8 cellular contexts compared by ENCODE assay signal in the genomic region with DNA sequence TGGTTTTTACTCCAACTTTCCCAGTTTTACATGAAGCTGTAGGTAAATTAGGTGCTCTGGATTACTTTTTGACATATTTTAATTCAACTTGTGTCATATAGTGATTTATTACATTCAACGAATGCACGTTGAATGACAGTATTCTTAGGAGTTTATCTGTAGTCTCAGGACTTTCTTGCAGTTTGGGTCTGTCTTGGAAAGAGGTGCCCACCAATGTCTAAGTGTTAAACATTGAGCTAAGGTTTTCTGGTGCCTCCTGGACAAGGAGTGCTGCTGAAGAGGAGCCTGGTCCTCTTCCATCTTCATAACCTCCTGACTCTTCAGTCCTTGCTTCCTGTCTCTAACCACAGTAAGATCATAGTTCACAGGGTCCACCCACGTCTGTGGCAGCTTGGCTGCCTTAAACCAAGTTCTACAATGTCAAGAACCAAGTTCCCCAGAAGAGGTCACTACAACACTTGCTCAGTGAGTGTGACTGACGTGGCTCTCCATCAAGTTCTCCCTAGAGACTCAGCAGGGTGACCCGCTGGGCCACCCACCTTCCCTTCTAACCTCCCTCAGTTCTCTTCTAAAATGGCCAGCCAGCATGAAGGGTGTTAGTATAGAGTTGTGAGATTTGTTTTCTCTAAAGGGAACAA. TPM values are rescaled to one million over a fixed set of nuclear protein-coding genes. Genes with fewer than 3 reads are reported as not detected.
A peak's percentile ranks its signal among the peaks of the same experiment; 100 is the strongest.
DNase-seq lines count a peak whose midpoint lies in the region; ATAC-seq and TF ChIP-seq lines count a peak whose summit lies in the region.

No MANE protein-coding gene starts in this region.

- peaks cover 13% of the 10 kb centered on the region for H3K4me1 Mint-ChIP-seq in Calu3 (ENCODE audit: low read depth, unreplicated experiment)
- H3K4me1 Mint-ChIP-seq in activated CD4-positive, alpha-beta memory T cell treated with anti-CD3 and anti-CD28 coated beads for 36 hours (ENCODE audit: low read depth) = peaks cover 14% of the 10 kb centered on the region

- ATAC-seq in GM19043 (IDR thresholded peaks at IDR 0.05; ENCODE audit: low read depth, unreplicated experiment) (peak; percentile 97), HG03095 (IDR thresholded peaks at IDR 0.05; ENCODE audit: unreplicated experiment) (peak; percentile 98), sciatic nerve (peak; percentile 72)

- intact Hi-C loops in Calu3 (cut with micrococcal nuclease; ENCODE audit: unreplicated experiment) = loop anchor here (1.0 to 5.0 kb wide), 6 partner anchors 92 to 802 kb away; no protein-coding TSS in a partner anchor
- intact Hi-C loops in activated CD4-positive, alpha-beta memory T cell treated with anti-CD3 and anti-CD28 coated beads for 36 hours (cut with micrococcal nuclease) = loop anchor here (1.0 to 10.0 kb wide), 7 partner anchors 92 to 802 kb away; a partner anchor contains a TSS
- intact Hi-C loops in sciatic nerve (cut with DNase I) = no loop called here

- no peak overlapping the region for H3K4me3 Mint-ChIP-seq in Calu3 (ENCODE audit: low read depth, unreplicated experiment)
- H3K4me3 Mint-ChIP-seq in activated CD4-positive, alpha-beta memory T cell treated with anti-CD3 and anti-CD28 coated beads for 36 hours = no peak overlapping the region

- TF ChIP-seq CTCF in Calu3 (IDR thresholded peaks at IDR 0.05; ENCODE audit: unreplicated experiment) = peak; percentile 54
- TF ChIP-seq CTCF in foreskin fibroblast (IDR thresholded peaks at IDR 0.05; ENCODE audit: low read depth, low read length) = no peak

- POLR2A ChIA-PET in activated CD4-positive, alpha-beta memory T cell treated with anti-CD3 and anti-CD28 coated beads for 36 hours (lab: Charles Lee) = no interaction called here

- DNase-seq in Calu3 (peak; percentile 59), NCI-H2171 (lab: John Stamatoyannopoulos, UW) (peak; percentile 9), foreskin fibroblast (peak; percentile 4 to 17), sciatic nerve (ENCODE audit: low spot score) (no peak), NCI-H1048 (lab: John Stamatoyannopoulos, UW) (no peak)
- DNase-seq in activated CD4-positive, alpha-beta memory T cell treated with anti-CD3 and anti-CD28 coated beads for 36 hours = peak; percentile 76

- BruUV-seq in Calu3 (replicated peaks; lab: Mats Ljungman, UMichigan) = no TSS peak

- no peak overlapping the region for H3K27ac Mint-ChIP-seq in Calu3 (ENCODE audit: unreplicated experiment)
- no peak overlapping the region for H3K27ac Mint-ChIP-seq in activated CD4-positive, alpha-beta memory T cell treated with anti-CD3 and anti-CD28 coated beads for 36 hours

- peaks cover 48% of the 10 kb centered on the region for H3K27me3 Mint-ChIP-seq in Calu3 (ENCODE audit: unreplicated experiment)
- peaks cover 39% of the 10 kb centered on the region for H3K27me3 Mint-ChIP-seq in activated CD4-positive, alpha-beta memory T cell treated with anti-CD3 and anti-CD28 coated beads for 36 hours

- H3K36me3 Mint-ChIP-seq in Calu3 (ENCODE audit: insufficient read depth, unreplicated experiment) = no peaks in the 10 kb centered on the region
- no peaks in the 10 kb centered on the region for H3K36me3 Mint-ChIP-seq in activated CD4-positive, alpha-beta memory T cell treated with anti-CD3 and anti-CD28 coated beads for 36 hours

- CTCF ChIA-PET in Calu3 (lab: Charles Lee) = interaction anchor here (1.0 to 1.1 kb wide), 3 partner anchors 10 to 297 kb away, joined by 3 to 6 read pairs (median 3); no protein-coding TSS in a partner anchor
- CTCF ChIA-PET in activated CD4-positive, alpha-beta memory T cell treated with anti-CD3 and anti-CD28 coated beads for 36 hours (lab: Charles Lee) = interaction anchor here (0.8 to 2.9 kb wide), 11 partner anchors 9 to 378 kb away, joined by 3 to 22 read pairs (median 4); no protein-coding TSS in a partner anchor

- no peaks in the 10 kb centered on the region for H3K9me3 Mint-ChIP-seq in Calu3 (ENCODE audit: low read depth, unreplicated experiment)
- no peaks in the 10 kb centered on the region for H3K9me3 Mint-ChIP-seq in activated CD4-positive, alpha-beta memory T cell treated with anti-CD3 and anti-CD28 coated beads for 36 hours

- H3K4me3 ChIP-seq in foreskin fibroblast (ENCODE audit: low read depth in 1 of 2, low read length in 2 of 2) = no peak overlapping the region

RNA-seq across cellular contexts. Expression of a gene that starts 6.1 kb away (rescaled TPM):
- total RNA-seq in Calu3 (2022) (not detected in 2 replicates), sciatic nerve (2.1 TPM)
- total RNA-seq in activated CD4-positive, alpha-beta memory T cell treated with anti-CD3 and anti-CD28 coated beads for 36 hours = not detected

Comparison
In these comparisons a context has a peak if more than half of its experiments do, and no peak if none do; other contexts are left out.
1. DNase-seq: peak in Calu3 (single experiment), NCI-H2171 (single experiment), activated CD4-positive, alpha-beta memory T cell treated with anti-CD3 and anti-CD28 coated beads for 36 hours (single experiment) and foreskin fibroblast (2 of 2); none in sciatic nerve (single experiment) and NCI-H1048 (single experiment).
2. Peak in every context shown above with its lines, with median percentiles within 50 percentile points of each other: ATAC-seq.